ENCODE assay signal across 8 cellular contexts in the genomic region with DNA sequence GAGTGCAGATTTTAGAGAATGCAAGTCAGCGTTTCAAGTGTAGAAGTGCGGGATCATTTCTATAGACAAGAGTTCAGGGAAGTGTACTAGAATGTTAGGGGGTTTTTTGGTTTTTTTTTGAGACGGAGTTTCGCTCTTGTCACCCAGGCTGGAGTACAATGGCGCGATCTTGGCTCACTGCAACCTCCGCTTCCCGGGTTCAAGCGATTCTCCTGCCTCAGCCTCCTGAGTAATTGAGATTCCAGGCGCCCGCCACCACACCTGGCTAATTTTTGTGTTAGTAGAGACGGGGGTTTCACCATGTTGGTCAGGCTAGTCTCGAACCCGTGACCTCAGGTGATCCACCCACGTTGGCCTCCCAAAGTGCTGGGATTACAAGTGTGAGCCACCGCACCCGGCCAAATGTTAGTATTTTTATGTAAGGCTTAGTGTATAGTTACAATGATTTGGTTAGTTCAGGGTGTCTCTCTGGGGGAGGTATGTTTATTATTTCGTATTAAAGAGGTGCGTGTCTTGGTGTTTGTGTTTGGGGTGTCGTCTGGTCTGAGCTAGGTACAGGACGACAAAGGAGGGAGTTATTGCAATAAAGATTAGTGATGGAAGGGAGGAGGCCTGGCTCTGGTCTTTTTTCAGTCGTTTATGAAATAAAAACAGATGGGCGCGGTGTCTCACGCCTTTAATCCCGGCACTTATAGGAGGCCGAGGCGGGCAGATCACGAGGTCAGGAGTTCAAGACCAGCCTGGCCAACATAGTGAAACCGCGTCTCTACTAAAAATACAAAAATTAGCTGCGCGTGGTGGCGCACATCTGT. TPM values are rescaled to one million over a fixed set of nuclear protein-coding genes. Genes with fewer than 3 reads are reported as not detected.
DNase-seq lines count a peak whose midpoint lies in the region; ATAC-seq and TF ChIP-seq lines count a peak whose summit lies in the region.
"Not testable (repeated sequence)": the region's sequence is repeated elsewhere in the genome, so short reads cannot be mapped to it uniquely, and the experiment has no call there.

No MANE protein-coding gene starts in this region.

- POLR2A ChIA-PET in A673 (lab: Charles Lee; ENCODE audit: low non-redundant PET): not testable (repeated sequence)

- not testable (repeated sequence) for H3K36me3 ChIP-seq in A673 (ENCODE audit: insufficient read depth, low read length, poor library complexity, severe bottlenecking); HUES6 (ENCODE audit: control insufficient read depth, insufficient read depth, low read length)

- H3K4me3 ChIP-seq in A673 (ENCODE audit: low read depth, low read length, poor library complexity, severe bottlenecking): peak overlapping the region; percentile 78
- H3K4me3 ChIP-seq in HUES6 (ENCODE audit: low read depth, low read length): peak overlapping the region; percentile 97
- peak overlapping the region; percentile 82 for H3K4me3 ChIP-seq in astrocyte of the cerebellum (ENCODE audit: low read depth, low read length)
- H3K4me3 ChIP-seq in fibroblast of villous mesenchyme (ENCODE audit: low read depth, low read length): peak overlapping the region; percentile 77

- in situ Hi-C loops in astrocyte of the cerebellum (cut with HindIII; ENCODE audit: low sequenced_read_pairs): not testable (repeated sequence)

- H3K27me3 ChIP-seq in A673 (replicated peaks; ENCODE audit: insufficient read depth, low read depth, low read length, poor library complexity); HUES6 (ENCODE audit: control insufficient read depth, insufficient read depth, low read length): not testable (repeated sequence)

- peak overlapping the region; percentile 91 for H3K4me3 Mint-ChIP-seq in mesothelial cell of epicardium

- not testable (repeated sequence) for H3K9me3 Mint-ChIP-seq in mesothelial cell of epicardium

- BruUV-seq in A673 (replicated peaks; lab: Mats Ljungman, UMichigan): TSS peak; percentile 99

- H3K27me3 Mint-ChIP-seq in mesothelial cell of epicardium (ENCODE audit: low read depth): not testable (repeated sequence)

- not testable (repeated sequence) for DNase-seq in A673 (ENCODE audit: low spot score); astrocyte of the cerebellum (ENCODE audit: low read depth); fibroblast of villous mesenchyme (ENCODE audit: low read depth); mesothelial cell of epicardium (ENCODE audit: low spot score in 2 of 2, unreplicated experiment in 2 of 2)
- peak; percentile 37 for DNase-seq in UCSD-AML1 (lab: John Stamatoyannopoulos, UW; ENCODE audit: unreplicated experiment)
- peak; percentile 12 for DNase-seq in stimulated activated CD4-positive, alpha-beta T cell treated with anti-CD3 and anti-CD28 coated beads, Interleukin-12 subunit alpha, Interleukin-12 subunit beta, amount 100 ng/mL, for 4 hours

- peak; percentile 8 for ATAC-seq in GM19438 (IDR thresholded peaks at IDR 0.05; ENCODE audit: low read depth, unreplicated experiment)

- H3K27ac ChIP-seq in A673 (ENCODE audit: low read depth, low read length, poor library complexity, severe bottlenecking) (peak overlapping the region; percentile 94), HUES6 (ENCODE audit: low read depth, low read length) (peak overlapping the region; percentile 98)

- intact Hi-C loops in A673 (cut with micrococcal nuclease; ENCODE audit: unreplicated experiment): not testable (repeated sequence)

- peak overlapping the region; percentile 99 for H3K27ac Mint-ChIP-seq in mesothelial cell of epicardium

- CTCF ChIA-PET in A673 (lab: Charles Lee): not testable (repeated sequence)

- not testable (repeated sequence) for H3K9me3 ChIP-seq in A673 (ENCODE audit: low read depth, low read length, poor library complexity, severe bottlenecking); HUES6 (ENCODE audit: control insufficient read depth, insufficient read depth, low read depth, low read length)

- not testable (repeated sequence) for H3K4me1 ChIP-seq in A673 (ENCODE audit: insufficient read depth, low read length, poor library complexity, severe bottlenecking); HUES6 (ENCODE audit: control insufficient read depth, insufficient read depth, low read length)

- H3K4me1 Mint-ChIP-seq in mesothelial cell of epicardium: peaks cover 11% of the 10 kb centered on the region

- H3K36me3 Mint-ChIP-seq in mesothelial cell of epicardium: not testable (repeated sequence)

- TF ChIP-seq CTCF in A673 (conservative IDR thresholded peaks at IDR 0.05; ENCODE audit: low read depth, low read length); astrocyte of the cerebellum (IDR thresholded peaks at IDR 0.05; ENCODE audit: low read depth, low read length, missing control alignments); fibroblast of villous mesenchyme (IDR thresholded peaks at IDR 0.05; ENCODE audit: insufficient read depth, low read depth, low read length); mesothelial cell of epicardium (IDR thresholded peaks at IDR 0.05; ENCODE audit: unreplicated experiment): not testable (repeated sequence)

- peak overlapping the region; percentile 100 for H3K9ac ChIP-seq in HUES6 (ENCODE audit: low read length)

RNA-seq across cellular contexts. Expression of a gene that starts 0.8 kb away (rescaled TPM):
- total RNA-seq in A673 (2021) (143 and 149 TPM in 2 replicates), fibroblast of villous mesenchyme (83.1 and 91.5 TPM in 2 replicates), mesothelial cell of epicardium (114 to 119 TPM (median 116 TPM) in 3 replicates)

RNA-seq across cellular contexts. Expression of a gene that starts 11.1 kb away (rescaled TPM):
- total RNA-seq in A673 (2021) (61.0 and 63.8 TPM in 2 replicates), fibroblast of villous mesenchyme (98.2 and 167 TPM in 2 replicates), mesothelial cell of epicardium (30.9 to 34.6 TPM (median 33.0 TPM) in 3 replicates)
